Comparison of ENCODE assay signal across 22 cellular contexts in genomic region chr22:36563898-36564297, GRCh38.
"Had no signal": no experiment of that assay in that cellular context is flagged by ENCODE, and none has a peak within 500 bp of the region (broad histone marks: within the 10 kb centered on the region; RNA-seq: fewer than 3 reads in every experiment).

No MANE protein-coding gene starts in this region.

- H2AFZ ChIP-seq: parathyroid adenoma had no signal

- H3K9me3 Mint-ChIP-seq: endodermal cell; memory B cell; natural killer cell; stimulated activated effector memory CD8-positive, alpha-beta T cell treated with anti-CD3 and anti-CD28 coated beads, Interleukin-12 subunit alpha, Interleukin-12 subunit beta, amount 100 ng/mL, for 72 hours; type B pancreatic cell had no signal

- H3K4me3 Mint-ChIP-seq: endodermal cell; memory B cell; natural killer cell; stimulated activated effector memory CD8-positive, alpha-beta T cell treated with anti-CD3 and anti-CD28 coated beads, Interleukin-12 subunit alpha, Interleukin-12 subunit beta, amount 100 ng/mL, for 72 hours; type B pancreatic cell had no signal

- H3K27ac Mint-ChIP-seq: endodermal cell; memory B cell; natural killer cell; progenitor cell of endocrine pancreas; stimulated activated effector memory CD8-positive, alpha-beta T cell treated with anti-CD3 and anti-CD28 coated beads, Interleukin-12 subunit alpha, Interleukin-12 subunit beta, amount 100 ng/mL, for 72 hours; type B pancreatic cell had no signal

- H3K4me1 Mint-ChIP-seq: natural killer cell; stimulated activated effector memory CD8-positive, alpha-beta T cell treated with anti-CD3 and anti-CD28 coated beads, Interleukin-12 subunit alpha, Interleukin-12 subunit beta, amount 100 ng/mL, for 72 hours had no signal

- H3K9me3 ChIP-seq: gastrocnemius medialis, neutrophil, sigmoid colon, stomach, tibial artery had no signal

- H3K79me2 ChIP-seq: parathyroid adenoma had no signal

- DNase-seq: dorsolateral prefrontal cortex; effector CD8-positive, alpha-beta T cell; erythroblast; gastrocnemius medialis; head of caudate nucleus; natural killer cell; right cardiac atrium; sigmoid colon; stimulated activated CD4-positive, alpha-beta T cell treated with anti-CD3 and anti-CD28 coated beads, Interleukin-2, amount 100 ng/mL, for 24 hours; stimulated activated CD4-positive, alpha-beta T cell treated with anti-CD3 and anti-CD28 coated beads, Interleukin-4, amount 100 ng/mL, for 24 hours; stimulated activated naive CD4-positive, alpha-beta T cell treated with Interleukin-2 at 50 U/mL for 16 hours; stomach; tibial artery had no signal

- H3K4me1 ChIP-seq: gastrocnemius medialis, parathyroid adenoma, sigmoid colon, stomach, tibial artery had no signal

- H3K4me3 ChIP-seq: dorsolateral prefrontal cortex, gastrocnemius medialis, lung, sigmoid colon, stomach, tibial artery had no signal

- H3K27ac ChIP-seq: dorsolateral prefrontal cortex, gastrocnemius medialis, neutrophil, parathyroid adenoma, sigmoid colon, stomach, tibial artery had no signal

- H3K36me3 ChIP-seq: gastrocnemius medialis, neutrophil, sigmoid colon, stomach, tibial artery had no signal

- ATAC-seq: gastrocnemius medialis; left lobe of liver; natural killer cell; right cardiac atrium; stimulated activated effector memory CD8-positive, alpha-beta T cell treated with anti-CD3 and anti-CD28 coated beads, Interleukin-12 subunit alpha, Interleukin-12 subunit beta, amount 100 ng/mL, for 72 hours had no signal

- H3K36me3 Mint-ChIP-seq: memory B cell; natural killer cell; stimulated activated effector memory CD8-positive, alpha-beta T cell treated with anti-CD3 and anti-CD28 coated beads, Interleukin-12 subunit alpha, Interleukin-12 subunit beta, amount 100 ng/mL, for 72 hours; type B pancreatic cell had no signal

- H3K9ac ChIP-seq: parathyroid adenoma had no signal
